Comparison of ENCODE assay signal across 24 cellular contexts in the genomic region with DNA sequence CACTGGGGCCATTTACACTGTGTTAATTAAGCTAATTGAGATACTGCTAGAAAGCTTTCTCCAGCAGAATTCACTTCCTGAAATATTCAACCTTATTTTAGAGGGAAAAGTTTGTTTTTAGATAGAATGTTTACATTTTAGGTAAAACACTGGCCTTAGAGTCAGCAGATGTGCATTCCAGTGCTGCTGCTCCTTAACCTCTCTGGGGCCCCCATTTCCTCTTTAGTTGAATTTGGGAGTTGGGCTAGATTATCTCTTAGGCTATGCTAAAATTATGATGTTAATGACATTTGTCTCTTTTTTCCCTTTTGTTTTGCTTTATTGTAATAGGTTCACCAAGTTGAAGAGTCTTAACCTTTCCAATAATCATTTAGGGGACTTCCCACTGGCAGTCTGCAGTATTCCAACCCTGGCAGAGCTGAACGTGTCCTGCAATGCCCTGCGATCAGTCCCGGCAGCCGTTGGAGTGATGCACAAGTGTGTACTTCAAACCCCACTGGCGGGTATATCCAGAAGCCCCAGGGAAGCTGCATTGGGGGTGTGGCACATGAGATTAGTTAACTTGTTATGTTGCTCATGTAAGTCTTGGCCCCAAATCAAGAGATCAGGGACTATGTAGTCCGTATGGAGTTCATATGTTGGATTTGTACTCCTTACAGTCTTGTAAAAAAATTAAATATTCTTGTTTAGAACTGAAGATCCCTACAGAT.
DNase-seq lines count a peak whose midpoint lies in the region; ATAC-seq, FAIRE-seq and TF ChIP-seq lines count a peak whose summit lies in the region.
"Had no signal": no experiment of that assay in that cellular context is flagged by ENCODE, and none has a peak within 500 bp of the region (broad histone marks: within the 10 kb centered on the region; RNA-seq: fewer than 3 reads in every experiment).

No MANE protein-coding gene starts in this region.

- no peak for TF ChIP-seq EP300 in HepG2 (IDR thresholded peaks at IDR 0.05; ENCODE audit: low read depth in 2 of 2, low read length in 2 of 2)
- no peak for TF ChIP-seq EP300 in HepG2 (CRISPR knock-in tag; IDR thresholded peaks at IDR 0.05; ENCODE audit: borderline replicate concordance)

- no peak for TF ChIP-seq POLR2A in HepG2 (IDR thresholded peaks at IDR 0.05; ENCODE audit: insufficient read depth in 1 of 2, low read depth in 2 of 2, low read length in 2 of 2)

- H3K36me3 Mint-ChIP-seq in astrocyte (ENCODE audit: low read depth, unreplicated experiment): peaks cover 5% of the 10 kb centered on the region

- no peak overlapping the region for H3K27ac Mint-ChIP-seq in astrocyte (ENCODE audit: unreplicated experiment)
- H3K27ac Mint-ChIP-seq: IgD-negative memory B cell had no signal

- H3K4me2 ChIP-seq in HepG2 (ENCODE audit: low read depth, low read length) (no peak overlapping the region), astrocyte (ENCODE audit: low read length) (peak overlapping the region; percentile 41)

- H3K27ac ChIP-seq in liver (ENCODE audit: low read depth in 1 of 2, low read length in 2 of 2) (no peak overlapping the region), HepG2 (ENCODE audit: extremely low read length, insufficient read depth, low read length) (no peak overlapping the region), astrocyte (ENCODE audit: low read depth, low read length) (no peak overlapping the region), iPS-18a (ENCODE audit: low read length) (peak overlapping the region; percentile 47)

- H3K4me3 Mint-ChIP-seq in astrocyte (ENCODE audit: unreplicated experiment): no peak overlapping the region
- H3K4me3 Mint-ChIP-seq: H9, IgD-negative memory B cell had no signal

- H3K9me3 ChIP-seq in liver (ENCODE audit: control insufficient read depth in 4 of 4, low read length in 3 of 4): no peaks in the 10 kb centered on the region
- no peaks in the 10 kb centered on the region for H3K9me3 ChIP-seq in HepG2 (ENCODE audit: low read length)
- no peaks in the 10 kb centered on the region for H3K9me3 ChIP-seq in astrocyte (ENCODE audit: insufficient read depth, low read depth, low read length)
- no peaks in the 10 kb centered on the region for H3K9me3 ChIP-seq in iPS-18a (ENCODE audit: control insufficient read depth, low read depth, low read length)
- H3K9me3 ChIP-seq: BE2C, MG63 had no signal

- POLR2A ChIA-PET in HepG2 (lab: Yijun Ruan, JAX): interaction anchor here (1.3 kb wide), 1 partner anchor 180 kb away, joined by 3 read pairs; a partner anchor contains a TSS

- H3K4me1 ChIP-seq in liver (ENCODE audit: control insufficient read depth in 4 of 4, insufficient read depth in 4 of 4, low read length in 3 of 4): no peaks in the 10 kb centered on the region
- H3K4me1 ChIP-seq in HepG2 (ENCODE audit: insufficient read depth, low read length): peaks cover 27% of the 10 kb centered on the region
- H3K4me1 ChIP-seq in astrocyte (ENCODE audit: insufficient read depth, low read length): peaks cover 7% of the 10 kb centered on the region
- H3K4me1 ChIP-seq in iPS-18a (ENCODE audit: control insufficient read depth, low read depth, low read length): peaks cover 4% of the 10 kb centered on the region
- H3K4me1 ChIP-seq: BE2C had no signal

- no peak overlapping the region for H3K9ac ChIP-seq in liver (ENCODE audit: low read depth in 1 of 2, low read length in 2 of 2)
- no peak overlapping the region for H3K9ac ChIP-seq in HepG2 (ENCODE audit: insufficient read depth, low read depth, low read length)
- no peak overlapping the region for H3K9ac ChIP-seq in astrocyte (ENCODE audit: low read length)
- no peak overlapping the region for H3K9ac ChIP-seq in iPS-18a (ENCODE audit: low read length)

- H2AFZ ChIP-seq in HepG2 (ENCODE audit: low read length) (no peak overlapping the region), astrocyte (ENCODE audit: low read depth, low read length) (no peak overlapping the region)

- H3K79me2 ChIP-seq in HepG2 (ENCODE audit: insufficient read depth, low read length): no peaks in the 10 kb centered on the region
- no peaks in the 10 kb centered on the region for H3K79me2 ChIP-seq in astrocyte (ENCODE audit: insufficient read depth, low read length)

- H3K9me3 Mint-ChIP-seq in astrocyte (ENCODE audit: unreplicated experiment): no peaks in the 10 kb centered on the region
- H3K9me3 Mint-ChIP-seq: H9, IgD-negative memory B cell had no signal

- in situ Hi-C loops in HepG2 (cut with HindIII; ENCODE audit: extremely low pct_ligation_motif_present, low pct_unique_long_range_greater_than_20kb): no loop called here

- no peak for FAIRE-seq in HepG2 (lab: Jason Lieb, UNC)
- no peak for FAIRE-seq in astrocyte (lab: Jason Lieb, UNC)

- peaks cover 27% of the 10 kb centered on the region for H3K4me1 Mint-ChIP-seq in astrocyte (ENCODE audit: low read depth, unreplicated experiment)

- H3K27me3 ChIP-seq in liver (ENCODE audit: control insufficient read depth in 4 of 4, insufficient read depth in 4 of 4, low read length in 3 of 4): no peaks in the 10 kb centered on the region
- H3K27me3 ChIP-seq in HepG2 (ENCODE audit: control insufficient read depth in 1 of 2, insufficient read depth in 2 of 2, low read length in 2 of 2): no peaks in the 10 kb centered on the region
- H3K27me3 ChIP-seq in astrocyte (ENCODE audit: insufficient read depth, low read length): no peaks in the 10 kb centered on the region
- no peaks in the 10 kb centered on the region for H3K27me3 ChIP-seq in iPS-18a (ENCODE audit: control insufficient read depth, insufficient read depth, low read length)
- H3K27me3 ChIP-seq: BE2C, MG63 had no signal

- H3K27me3 Mint-ChIP-seq in astrocyte (ENCODE audit: low read depth, unreplicated experiment): no peaks in the 10 kb centered on the region
- H3K27me3 Mint-ChIP-seq: CD4-positive, CD25-positive, alpha-beta regulatory T cell; IgD-negative memory B cell had no signal

- DNase-seq in HepG2 (ENCODE audit: low spot score) (no peak), astrocyte (ENCODE audit: low read depth) (no peak), Kasumi-1 (lab: John Stamatoyannopoulos, UW) (no peak)
- DNase-seq: BE2C; CD4-positive, CD25-positive, alpha-beta regulatory T cell; COR-L47; DMS153; GDM1; H9; Karpas-422; MG63; NCI-H1048; NCI-H1436 treated with DMSO at 0.1 percent for 48 hours; NCI-H2029; NCI-H2171 treated with DMSO at 0.1 percent for 48 hours; NCI-H446 treated with DMSO at 0.1 percent for 48 hours; NCI-H69; Right ventricle myocardium superior had no signal

- H3K36me3 ChIP-seq in liver (ENCODE audit: control insufficient read depth in 4 of 4, insufficient read depth in 3 of 4, low read depth in 1 of 4, low read length in 3 of 4) (peaks cover 4 to 31% (median 17%) of the 10 kb centered on the region in 4 donors), HepG2 (replicated peaks in 1 of 2; ENCODE audit: control insufficient read depth in 1 of 2, insufficient read depth in 2 of 2, low read length in 2 of 2) (peaks cover 5 to 49% of the 10 kb centered on the region in 2 experiments), astrocyte (ENCODE audit: insufficient read depth, low read length) (no peaks in the 10 kb centered on the region), iPS-18a (ENCODE audit: control insufficient read depth, low read depth, low read length) (peaks cover 32% of the 10 kb centered on the region)
- H3K36me3 ChIP-seq: BE2C had no signal

- H3K4me3 ChIP-seq in liver (ENCODE audit: low read depth in 1 of 3, low read length in 3 of 3): no peak overlapping the region
- H3K4me3 ChIP-seq in HepG2 (replicated peaks in 1 of 3; ENCODE audit: insufficient read depth in 1 of 3, low read depth in 2 of 3, low read length in 3 of 3): no peak overlapping the region
- H3K4me3 ChIP-seq in astrocyte (ENCODE audit: insufficient read depth, low read depth, low read length): no peak overlapping the region
- H3K4me3 ChIP-seq in iPS-18a (ENCODE audit: low read length): no peak overlapping the region
- H3K4me3 ChIP-seq: MG63 had no signal

- WGBS in liver: 74% methylated on average over 6 of the region's 6 CpGs
- 88% methylated on average over 6 of the region's 6 CpGs for WGBS in HepG2 (ENCODE audit: low lambda C conversion rate)

- CTCF ChIA-PET in HepG2 (lab: Yijun Ruan, JAX; ENCODE audit: low intra/inter-chr PET ratio, low total read pairs): no interaction called here

- ATAC-seq in HepG2 (no peak), HG02763 (IDR thresholded peaks at IDR 0.05; ENCODE audit: unreplicated experiment) (no peak), HG03520 (IDR thresholded peaks at IDR 0.05; ENCODE audit: unreplicated experiment) (no peak), esophagus mucosa (no peak)

- intact Hi-C loops in HepG2 (cut with micrococcal nuclease; ENCODE audit: unreplicated experiment): loop anchor here (5.0 kb wide), 1 partner anchor 178 kb away; a partner anchor contains a TSS

- H4K20me1 ChIP-seq in HepG2 (ENCODE audit: insufficient read depth, low read length) (no peaks in the 10 kb centered on the region), astrocyte (ENCODE audit: insufficient read depth, low read length) (no peaks in the 10 kb centered on the region)

- TF ChIP-seq CTCF in liver (IDR thresholded peaks at IDR 0.05; ENCODE audit: low read depth, low read length, missing input control): no peak
- no peak for TF ChIP-seq CTCF in HepG2 (CRISPR knock-in tag; IDR thresholded peaks at IDR 0.05)
- TF ChIP-seq CTCF in astrocyte (IDR thresholded peaks at IDR 0.05; ENCODE audit: insufficient read depth, low read depth, low read length): no peak

- TF ChIP-seq RAD21 in liver (IDR thresholded peaks at IDR 0.05) (no peak), HepG2 (CRISPR knock-in tag; IDR thresholded peaks at IDR 0.05) (no peak)

- BruUV-seq in HepG2 (replicated peaks; lab: Mats Ljungman, UMichigan): no TSS peak

TF ChIP-seq in liver, 16 proteins besides CTCF, POLR2A, EP300 and RAD21:
- TF ChIP-seq NR2F2 (IDR thresholded peaks at IDR 0.05): peak; percentile 83
- TF ChIP-seq FOXA1 (IDR thresholded peaks at IDR 0.05): no peak

TF ChIP-seq in HepG2, 621 proteins besides CTCF, POLR2A, EP300 and RAD21 (continues in another document):
- TF ChIP-seq, protein P1, sequence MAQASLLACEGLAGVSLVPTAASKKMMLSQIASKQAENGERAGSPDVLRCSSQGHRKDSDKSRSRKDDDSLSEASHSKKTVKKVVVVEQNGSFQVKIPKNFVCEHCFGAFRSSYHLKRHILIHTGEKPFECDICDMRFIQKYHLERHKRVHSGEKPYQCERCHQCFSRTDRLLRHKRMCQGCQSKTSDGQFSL (CRISPR knock-in tag; IDR thresholded peaks at IDR 0.05): no peak
- TF ChIP-seq ELF4 (CRISPR knock-in tag; IDR thresholded peaks at IDR 0.05; ENCODE audit: borderline replicate concordance) (no peak), YEATS4 (CRISPR knock-in tag; IDR thresholded peaks at IDR 0.05; ENCODE audit: borderline replicate concordance) (no peak), HCFC1 (IDR thresholded peaks at IDR 0.05; ENCODE audit: low read depth, low read length) (no peak), ESRRA (CRISPR knock-in tag; IDR thresholded peaks at IDR 0.05; ENCODE audit: low read depth) (no peak), ZNF720 (CRISPR knock-in tag; IDR thresholded peaks at IDR 0.05) (no peak), RBFOX2 (IDR thresholded peaks at IDR 0.05; ENCODE audit: low read depth, low read length) (no peak)
